15 cellular contexts compared by ENCODE assay signal in the genomic region with DNA sequence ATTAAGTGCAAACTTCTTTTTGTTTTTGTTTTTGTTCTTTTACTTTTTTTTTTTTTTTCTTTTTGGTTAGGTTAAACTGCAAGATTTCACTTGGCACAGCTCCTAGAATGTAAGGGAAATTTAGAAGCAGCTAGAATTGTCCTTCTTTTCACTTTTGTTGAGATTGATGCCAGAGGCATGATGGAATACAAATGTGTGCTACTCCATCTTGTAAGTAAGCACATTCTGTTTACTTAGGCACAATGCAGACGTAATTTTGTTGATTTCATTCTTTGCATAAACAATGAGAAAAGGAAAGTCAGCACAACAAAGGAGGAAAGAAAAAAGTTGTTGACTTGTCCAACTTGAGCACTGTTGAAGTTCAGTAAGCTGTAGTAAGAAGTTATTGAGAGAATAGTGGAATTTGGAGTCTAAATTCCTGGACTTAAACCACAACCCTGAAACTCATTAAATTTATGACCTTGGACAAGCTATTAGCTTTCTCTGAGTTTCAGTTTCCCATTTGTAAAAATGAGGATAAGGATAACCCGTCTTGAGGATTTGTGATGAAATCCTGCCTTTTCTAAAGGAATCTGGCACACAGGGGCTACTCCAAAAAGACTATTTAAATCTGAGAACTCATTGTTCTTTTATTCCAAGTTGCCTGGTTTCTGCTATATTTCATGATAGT. TPM values are rescaled to one million over a fixed set of nuclear protein-coding genes. Genes with fewer than 3 reads are reported as not detected.
DNase-seq lines count a peak whose midpoint lies in the region; ATAC-seq and TF ChIP-seq lines count a peak whose summit lies in the region.
"Had no signal": no experiment of that assay in that cellular context is flagged by ENCODE, and none has a peak within 500 bp of the region (broad histone marks: within the 10 kb centered on the region; RNA-seq: fewer than 3 reads in every experiment).

No MANE protein-coding gene starts in this region.

- DNase-seq in fibroblast of villous mesenchyme (ENCODE audit: low read depth) (peak; percentile 39), renal cortical epithelial cell (ENCODE audit: low read depth) (peak; percentile 77), COLO829 (ENCODE audit: low spot score) (no peak), thyroid gland (no peak)
- DNase-seq: EL, KBM-7, NCI-H1436, NCI-H2029 treated with DMSO at 0.1 percent for 48 hours, NCI-H524 treated with DMSO at 0.1 percent for 48 hours had no signal

- H3K9me3 ChIP-seq in HEK293 (ENCODE audit: control insufficient read depth, insufficient read depth, low read depth, low read length) (no peaks in the 10 kb centered on the region), thyroid gland (no peaks in the 10 kb centered on the region)
- H3K9me3 ChIP-seq: SJSA1 had no signal

- H3K4me1 ChIP-seq in HEK293 (ENCODE audit: control insufficient read depth, insufficient read depth, low read length) = no peaks in the 10 kb centered on the region
- no peaks in the 10 kb centered on the region for H3K4me1 ChIP-seq in thyroid gland
- H3K4me1 ChIP-seq: SJSA1 had no signal

- H3K4me3 ChIP-seq in HEK293 (ENCODE audit: low read depth, low read length) (no peak overlapping the region), fibroblast of villous mesenchyme (ENCODE audit: low read depth, low read length) (no peak overlapping the region), thyroid gland (replicated peaks in 1 of 3) (no peak overlapping the region)
- H3K4me3 ChIP-seq: SJSA1 had no signal

- CTCF ChIA-PET in HEK293 (lab: Yijun Ruan, JAX) = interaction anchor here (0.6 kb wide), 1 partner anchor 82 kb away, joined by 4 read pairs; no protein-coding TSS in a partner anchor

- ATAC-seq in GM19397 (IDR thresholded peaks at IDR 0.05; ENCODE audit: unreplicated experiment) = no peak
- ATAC-seq: HCT116 had no signal

- H3K27ac ChIP-seq in 22Rv1 = peak overlapping the region; percentile 29
- H3K27ac ChIP-seq in HEK293 (ENCODE audit: extremely low read depth, low read depth, low read length) = no peak overlapping the region
- no peak overlapping the region for H3K27ac ChIP-seq in thyroid gland
- H3K27ac ChIP-seq: C4-2B, SJSA1 had no signal

- TF ChIP-seq CTCF in 22Rv1 (IDR thresholded peaks at IDR 0.05) (no peak), HEK293 (tag by site-specific recombination; IDR thresholded peaks at IDR 0.05) (no peak), fibroblast of villous mesenchyme (IDR thresholded peaks at IDR 0.05; ENCODE audit: insufficient read depth, low read depth, low read length) (no peak), thyroid gland (IDR thresholded peaks at IDR 0.05) (no peak)

- POLR2A ChIA-PET in HEK293 (lab: Yijun Ruan, JAX) = no interaction called here

- H3K36me3 ChIP-seq in HEK293 (ENCODE audit: control insufficient read depth in 2 of 2, insufficient read depth in 1 of 2, low read length in 2 of 2) (no peaks in the 10 kb centered on the region), thyroid gland (no peaks in the 10 kb centered on the region)
- H3K36me3 ChIP-seq: SJSA1 had no signal

- no peaks in the 10 kb centered on the region for H3K27me3 ChIP-seq in thyroid gland
- H3K27me3 ChIP-seq: SJSA1 had no signal

- intact Hi-C loops in thyroid gland (cut with DNase I) = no loop called here

- no peak for TF ChIP-seq POLR2A in thyroid gland (IDR thresholded peaks at IDR 0.05)

- WGBS in thyroid gland, 2 donors = 37 to 47% methylated on average over 2 of the region's 2 CpGs

TF ChIP-seq in HEK293, 187 proteins besides CTCF, POLR2A, EP300 and RAD21:
- 0 out of 2 replicates have a peak, but pooled peaks have one; percentile 29 for TF ChIP-seq PRDM1 (tag by site-specific recombination; IDR thresholded peaks at IDR 0.05)
- TF ChIP-seq ZNF548 (tag by site-specific recombination; IDR thresholded peaks at IDR 0.05) = no peak
TF ChIP-seq in HEK293: peak in this region for 1.

RNA-seq across cellular contexts. Expression of gene CNTN1, which starts 19.5 kb away (rescaled TPM):
- total RNA-seq in fibroblast of villous mesenchyme (1.7 and 2.6 TPM in 2 replicates), renal cortical epithelial cell (2.0 and 4.5 TPM in 2 replicates), thyroid gland (1 to 10 TPM; 1.9 to 2.7 (median 2.0) TPM)

Comparison
In these comparisons a context has a peak if more than half of its experiments do, and no peak if none do; other contexts are left out.
1. DNase-seq: peak in fibroblast of villous mesenchyme (single experiment) and renal cortical epithelial cell (single experiment); none in COLO829 (single experiment) and thyroid gland (0 of 2).